Comparison of ENCODE assay signal across 11 cellular contexts in genomic region chr17:46121841-46122485, GRCh38.
DNase-seq lines count a peak whose midpoint lies in the region; ATAC-seq lines count a peak whose summit lies in the region.
"Had no signal": no experiment of that assay in that cellular context is flagged by ENCODE, and none has a peak within 500 bp of the region (broad histone marks: within the 10 kb centered on the region; RNA-seq: fewer than 3 reads in every experiment).

No MANE protein-coding gene starts in this region.

- H3K27ac Mint-ChIP-seq in activated T-cell treated with anti-CD3 and anti-CD28 coated beads, Interleukin-2, amount 50 U/mL, for 24 hours: peak overlapping the region; percentile 85
- peak overlapping the region; percentile 30 for H3K27ac Mint-ChIP-seq in stimulated activated effector memory CD8-positive, alpha-beta T cell treated with anti-CD3 and anti-CD28 coated beads, Interleukin-12 subunit alpha, Interleukin-12 subunit beta, amount 100 ng/mL, for 72 hours

- peak overlapping the region; percentile 56 for H3K4me3 Mint-ChIP-seq in activated T-cell treated with anti-CD3 and anti-CD28 coated beads, Interleukin-2, amount 50 U/mL, for 24 hours
- peak overlapping the region; percentile 1 for H3K4me3 Mint-ChIP-seq in stimulated activated effector memory CD8-positive, alpha-beta T cell treated with anti-CD3 and anti-CD28 coated beads, Interleukin-12 subunit alpha, Interleukin-12 subunit beta, amount 100 ng/mL, for 72 hours

- H3K36me3 Mint-ChIP-seq in activated T-cell treated with anti-CD3 and anti-CD28 coated beads, Interleukin-2, amount 50 U/mL, for 24 hours (ENCODE audit: low read depth): peaks cover 24% of the 10 kb centered on the region
- no peaks in the 10 kb centered on the region for H3K36me3 Mint-ChIP-seq in stimulated activated effector memory CD8-positive, alpha-beta T cell treated with anti-CD3 and anti-CD28 coated beads, Interleukin-12 subunit alpha, Interleukin-12 subunit beta, amount 100 ng/mL, for 72 hours

- peak overlapping the region; percentile 76 for H3K27ac ChIP-seq in angular gyrus (ENCODE audit: low read depth, low read length)
- H3K27ac ChIP-seq: GM23248 had no signal

- peaks cover 86% of the 10 kb centered on the region for H3K4me1 Mint-ChIP-seq in activated T-cell treated with anti-CD3 and anti-CD28 coated beads, Interleukin-2, amount 50 U/mL, for 24 hours (ENCODE audit: low read depth)
- H3K4me1 Mint-ChIP-seq in stimulated activated effector memory CD8-positive, alpha-beta T cell treated with anti-CD3 and anti-CD28 coated beads, Interleukin-12 subunit alpha, Interleukin-12 subunit beta, amount 100 ng/mL, for 72 hours: peaks cover 72% of the 10 kb centered on the region

- no peaks in the 10 kb centered on the region for H3K9me3 Mint-ChIP-seq in activated T-cell treated with anti-CD3 and anti-CD28 coated beads, Interleukin-2, amount 50 U/mL, for 24 hours
- H3K9me3 Mint-ChIP-seq in stimulated activated effector memory CD8-positive, alpha-beta T cell treated with anti-CD3 and anti-CD28 coated beads, Interleukin-12 subunit alpha, Interleukin-12 subunit beta, amount 100 ng/mL, for 72 hours: no peaks in the 10 kb centered on the region

- peak; percentile 61 for ATAC-seq in HG03097 (IDR thresholded peaks at IDR 0.05; ENCODE audit: low FRiP score, unreplicated experiment)
- ATAC-seq in stimulated activated effector memory CD8-positive, alpha-beta T cell treated with anti-CD3 and anti-CD28 coated beads, Interleukin-12 subunit alpha, Interleukin-12 subunit beta, amount 100 ng/mL, for 72 hours: peak; percentile 69
- ATAC-seq in HG03571 (IDR thresholded peaks at IDR 0.05; ENCODE audit: unreplicated experiment): no peak

- DNase-seq in activated T-cell treated with anti-CD3 and anti-CD28 coated beads, Interleukin-2, amount 50 U/mL, for 24 hours: no peak
- no peak for DNase-seq in activated T-cell treated with anti-CD3 and anti-CD28 coated beads, Interleukin-2, amount 50 U/mL, for 48 hours
- no peak for DNase-seq in stimulated activated effector memory CD8-positive, alpha-beta T cell treated with anti-CD3 and anti-CD28 coated beads, Interleukin-12 subunit alpha, Interleukin-12 subunit beta, amount 100 ng/mL, for 72 hours (ENCODE audit: low spot score in 2 of 2)
- DNase-seq in NCI-H2107 treated with DMSO at 0.1 percent for 48 hours (lab: John Stamatoyannopoulos, UW; ENCODE audit: unreplicated experiment) (no peak), germinal center (ENCODE audit: low spot score) (no peak)
- DNase-seq: GM23248, NCI-H1092, NCI-H524 treated with DMSO at 0.1 percent for 48 hours had no signal

- H3K27me3 Mint-ChIP-seq in activated T-cell treated with anti-CD3 and anti-CD28 coated beads, Interleukin-2, amount 50 U/mL, for 24 hours: no peaks in the 10 kb centered on the region
